In genomic region chr3:71517206-71517855, GRCh38 we compare ENCODE assay signal across 27 cellular contexts.
DNase-seq lines count a peak whose midpoint lies in the region; ATAC-seq and TF ChIP-seq lines count a peak whose summit lies in the region.
"Had no signal": no experiment of that assay in that cellular context is flagged by ENCODE, and none has a peak within 500 bp of the region (broad histone marks: within the 10 kb centered on the region; RNA-seq: fewer than 3 reads in every experiment).

No MANE protein-coding gene starts in this region.

- no peak for TF ChIP-seq POLR2A in GM18505 (IDR thresholded peaks at IDR 0.05; ENCODE audit: borderline replicate concordance, extremely low read depth, insufficient read depth, insufficient read length)

- no peak overlapping the region for H3K4me3 Mint-ChIP-seq in dendritic cell treated with granulocyte-macrophage colony-stimulating factor and Interleukin-4, amounts not matched to agents 40 ng/mL and 50 ng/mL, for 4 days
- H3K4me3 Mint-ChIP-seq in nephron: no peak overlapping the region
- H3K4me3 Mint-ChIP-seq: activated CD8-positive, alpha-beta T cell treated with anti-CD3 and anti-CD28 coated beads for 36 hours; activated naive CD4-positive, alpha-beta T cell treated with anti-CD3 and anti-CD28 coated beads, Interleukin-2, amount 50 U/mL, for 24 hours; activated T-helper 17 cell treated with anti-CD3 and anti-CD28 coated beads, Interleukin-2, amount 50 U/mL, for 72 hours; CD14-positive monocyte; central memory CD8-positive, alpha-beta T cell; neural progenitor cell had no signal

- no peak for TF ChIP-seq CTCF in nephron (IDR thresholded peaks at IDR 0.05; ENCODE audit: unreplicated experiment in 3 of 3)

- H3K27me3 Mint-ChIP-seq in dendritic cell treated with granulocyte-macrophage colony-stimulating factor and Interleukin-4, amounts not matched to agents 40 ng/mL and 50 ng/mL, for 4 days: no peaks in the 10 kb centered on the region
- no peaks in the 10 kb centered on the region for H3K27me3 Mint-ChIP-seq in nephron (ENCODE audit: low read depth)
- H3K27me3 Mint-ChIP-seq: activated CD8-positive, alpha-beta T cell treated with anti-CD3 and anti-CD28 coated beads for 36 hours; activated naive CD4-positive, alpha-beta T cell treated with anti-CD3 and anti-CD28 coated beads, Interleukin-2, amount 50 U/mL, for 24 hours; activated T-helper 17 cell treated with anti-CD3 and anti-CD28 coated beads, Interleukin-2, amount 50 U/mL, for 72 hours; central memory CD8-positive, alpha-beta T cell had no signal

- H3K36me3 Mint-ChIP-seq in dendritic cell treated with granulocyte-macrophage colony-stimulating factor and Interleukin-4, amounts not matched to agents 40 ng/mL and 50 ng/mL, for 4 days (ENCODE audit: low read depth): no peaks in the 10 kb centered on the region
- H3K36me3 Mint-ChIP-seq in nephron (ENCODE audit: low read depth): no peaks in the 10 kb centered on the region
- H3K36me3 Mint-ChIP-seq: activated naive CD4-positive, alpha-beta T cell treated with anti-CD3 and anti-CD28 coated beads, Interleukin-2, amount 50 U/mL, for 24 hours had no signal

- DNase-seq in ACHN (peak; percentile 75), NCI-H526 treated with DMSO at 0.1 percent for 48 hours (lab: John Stamatoyannopoulos, UW) (peak; percentile 44), epidermal melanocyte (ENCODE audit: insufficient read length, low spot score) (no peak), HuH-7.5 (ENCODE audit: low spot score) (no peak)
- DNase-seq: activated CD8-positive, alpha-beta T cell treated with anti-CD3 and anti-CD28 coated beads for 36 hours; anterior cingulate cortex; dorsolateral prefrontal cortex; head of caudate nucleus; KBM-7; mammary epithelial cell; MM.1S; NCI-H1417; NCI-H2081; NCI-H446; sigmoid colon; stimulated activated naive CD4-positive, alpha-beta T cell; T-helper 2 cell; uterus had no signal

- ATAC-seq in GM18505 (IDR thresholded peaks at IDR 0.05; ENCODE audit: unreplicated experiment): no peak
- no peak for ATAC-seq in GM18909 (IDR thresholded peaks at IDR 0.05; ENCODE audit: poor library complexity, unreplicated experiment)
- ATAC-seq: activated CD8-positive, alpha-beta T cell treated with anti-CD3 and anti-CD28 coated beads for 36 hours; activated T-helper 17 cell treated with anti-CD3 and anti-CD28 coated beads, Interleukin-2, amount 50 U/mL, for 72 hours had no signal

- peak overlapping the region; percentile 14 for H3K27ac Mint-ChIP-seq in dendritic cell treated with granulocyte-macrophage colony-stimulating factor and Interleukin-4, amounts not matched to agents 40 ng/mL and 50 ng/mL, for 4 days
- H3K27ac Mint-ChIP-seq in nephron: peak overlapping the region; percentile 1 to 70 (median 49)
- H3K27ac Mint-ChIP-seq: activated CD8-positive, alpha-beta T cell treated with anti-CD3 and anti-CD28 coated beads for 36 hours; activated naive CD4-positive, alpha-beta T cell treated with anti-CD3 and anti-CD28 coated beads, Interleukin-2, amount 50 U/mL, for 24 hours; activated T-helper 17 cell treated with anti-CD3 and anti-CD28 coated beads, Interleukin-2, amount 50 U/mL, for 72 hours; neural progenitor cell had no signal

- intact Hi-C loops in dendritic cell treated with granulocyte-macrophage colony-stimulating factor and Interleukin-4, amounts not matched to agents 40 ng/mL and 50 ng/mL, for 4 days (cut with micrococcal nuclease): no loop called here

- no peaks in the 10 kb centered on the region for H3K9me3 Mint-ChIP-seq in dendritic cell treated with granulocyte-macrophage colony-stimulating factor and Interleukin-4, amounts not matched to agents 40 ng/mL and 50 ng/mL, for 4 days
- no peaks in the 10 kb centered on the region for H3K9me3 Mint-ChIP-seq in nephron
- H3K9me3 Mint-ChIP-seq: activated CD8-positive, alpha-beta T cell treated with anti-CD3 and anti-CD28 coated beads for 36 hours; activated naive CD4-positive, alpha-beta T cell treated with anti-CD3 and anti-CD28 coated beads, Interleukin-2, amount 50 U/mL, for 24 hours; activated T-helper 17 cell treated with anti-CD3 and anti-CD28 coated beads, Interleukin-2, amount 50 U/mL, for 72 hours; CD14-positive monocyte; central memory CD8-positive, alpha-beta T cell; neural progenitor cell had no signal

- peaks cover 29% of the 10 kb centered on the region for H3K4me1 Mint-ChIP-seq in dendritic cell treated with granulocyte-macrophage colony-stimulating factor and Interleukin-4, amounts not matched to agents 40 ng/mL and 50 ng/mL, for 4 days (ENCODE audit: low read depth)
- H3K4me1 Mint-ChIP-seq in nephron: peaks cover 39% of the 10 kb centered on the region

- in situ Hi-C loops in ACHN (cut with HindIII; ENCODE audit: low pct_ligation_motif_present, low pct_unique_long_range_greater_than_20kb, low sequenced_read_pairs): no loop called here

Comparison
In these comparisons a context has a peak if more than half of its experiments do, and no peak if none do; other contexts are left out.
1. DNase-seq: peak in ACHN (single experiment) and NCI-H526 treated with DMSO at 0.1 percent for 48 hours (single experiment); none in epidermal melanocyte (single experiment) and HuH-7.5 (single experiment).